1 cellular context compared by ENCODE assay signal in genomic region chr2:119748135-119748534, GRCh38.
TF ChIP-seq lines count a peak whose summit lies in the region.

No MANE protein-coding gene starts in this region.

TF ChIP-seq in IMR-90, 13 proteins besides CTCF, POLR2A, EP300 and RAD21:
- no peak for TF ChIP-seq FOS (IDR thresholded peaks at IDR 0.05; ENCODE audit: low read depth, low read length)
- no peak for TF ChIP-seq RFX5 (IDR thresholded peaks at IDR 0.05; ENCODE audit: low read depth, low read length)
- no peak for TF ChIP-seq BHLHE40 (IDR thresholded peaks at IDR 0.05; ENCODE audit: low read depth, low read length)
- TF ChIP-seq MAFK (IDR thresholded peaks at IDR 0.05; ENCODE audit: low read depth, low read length): no peak
- TF ChIP-seq MAZ (IDR thresholded peaks at IDR 0.05; ENCODE audit: borderline replicate concordance, low read depth, low read length): no peak
- TF ChIP-seq CEBPB (IDR thresholded peaks at IDR 0.05; ENCODE audit: low read depth, low read length): no peak
- no peak for TF ChIP-seq CHD1 (IDR thresholded peaks at IDR 0.05; ENCODE audit: low read depth, low read length)
- TF ChIP-seq SMC3 (IDR thresholded peaks at IDR 0.05; ENCODE audit: low read depth, low read length): no peak
- TF ChIP-seq USF2 (IDR thresholded peaks at IDR 0.05; ENCODE audit: low read depth, low read length): no peak
TF ChIP-seq in IMR-90: peak in this region for 0.
